ENCODE assay signal across 22 cellular contexts in genomic region chr10:69651362-69651761, GRCh38. TPM values are rescaled to one million over a fixed set of nuclear protein-coding genes. Genes with fewer than 3 reads are reported as not detected.
DNase-seq lines count a peak whose midpoint lies in the region; ATAC-seq, FAIRE-seq and TF ChIP-seq lines count a peak whose summit lies in the region.
"Had no signal": no experiment of that assay in that cellular context is flagged by ENCODE, and none has a peak within 500 bp of the region (broad histone marks: within the 10 kb centered on the region; RNA-seq: fewer than 3 reads in every experiment).

No MANE protein-coding gene starts in this region.

- H3K14ac ChIP-seq in neuronal stem cell (ENCODE audit: low read length): no peak overlapping the region

- peaks cover 2% of the 10 kb centered on the region for H3K27me3 Mint-ChIP-seq in activated CD4-positive, alpha-beta T cell treated with anti-CD3 and anti-CD28 coated beads, Interleukin-2, amount 10 ng/mL, durations not matched to agents 7 days and 5 days
- no peaks in the 10 kb centered on the region for H3K27me3 Mint-ChIP-seq in CD4-positive, alpha-beta memory T cell
- H3K27me3 Mint-ChIP-seq in chondrocyte (ENCODE audit: low read depth): no peaks in the 10 kb centered on the region

- CTCF ChIA-PET in activated CD4-positive, alpha-beta T cell treated with anti-CD3 and anti-CD28 coated beads, Interleukin-2, amount 10 ng/mL, durations not matched to agents 7 days and 5 days (lab: Charles Lee): interaction anchor here (0.9 to 1.5 kb wide), 2 partner anchors 10 to 22 kb away, joined by 3 read pairs; no protein-coding TSS in a partner anchor
- CTCF ChIA-PET in CD4-positive, alpha-beta memory T cell (lab: Charles Lee; ENCODE audit: partially characterized antibody): interaction anchor here (1.0 to 1.6 kb wide), 4 partner anchors 10 to 64 kb away, joined by 3 to 5 read pairs (median 4); no protein-coding TSS in a partner anchor

- TF ChIP-seq CTCF in chondrocyte (IDR thresholded peaks at IDR 0.05) (no peak), transverse colon (IDR thresholded peaks at IDR 0.05) (no peak)

- no CpG with 5 or more reads among the region's 9 CpGs for WGBS in neuronal stem cell (ENCODE audit: extremely low coverage in 2 of 2, insufficient read length in 2 of 2, insufficient replicate concordance in 1 of 2), 2 donors
- 67 to 76% methylated on average over 6 to 9 of the region's 9 CpGs for WGBS in transverse colon (ENCODE audit: low coverage in 1 of 2), 2 donors

- in situ Hi-C loops in transverse colon (cut with MboI; ENCODE audit: low pct_ligation_motif_present in 1 of 4, low pct_unique_long_range_greater_than_20kb in 1 of 4, low sequenced_read_pairs in 3 of 4): loop anchor here in 1 of 4 donors (10.0 kb wide), 1 partner anchor 63 kb away; no protein-coding TSS in a partner anchor

- no peak overlapping the region for H3K4me3 ChIP-seq in CD4-positive, alpha-beta memory T cell (ENCODE audit: low read length in 2 of 2)
- H3K4me3 ChIP-seq in neuronal stem cell (ENCODE audit: low read length in 2 of 2): no peak overlapping the region
- H3K4me3 ChIP-seq in transverse colon: no peak overlapping the region
- H3K4me3 ChIP-seq: GM12878 had no signal

- peak overlapping the region; percentile 13 for H3K18ac ChIP-seq in neuronal stem cell (ENCODE audit: low read length)

- no peaks in the 10 kb centered on the region for H3K9me3 Mint-ChIP-seq in activated CD4-positive, alpha-beta T cell treated with anti-CD3 and anti-CD28 coated beads, Interleukin-2, amount 10 ng/mL, durations not matched to agents 7 days and 5 days
- H3K9me3 Mint-ChIP-seq in CD4-positive, alpha-beta memory T cell: no peaks in the 10 kb centered on the region
- no peaks in the 10 kb centered on the region for H3K9me3 Mint-ChIP-seq in chondrocyte (ENCODE audit: low read depth)
- H3K9me3 Mint-ChIP-seq: H9, HFFc6 had no signal

- H3K36me3 Mint-ChIP-seq in activated CD4-positive, alpha-beta T cell treated with anti-CD3 and anti-CD28 coated beads, Interleukin-2, amount 10 ng/mL, durations not matched to agents 7 days and 5 days (ENCODE audit: low read depth): no peaks in the 10 kb centered on the region
- no peaks in the 10 kb centered on the region for H3K36me3 Mint-ChIP-seq in CD4-positive, alpha-beta memory T cell
- H3K36me3 Mint-ChIP-seq in chondrocyte (ENCODE audit: low read depth): no peaks in the 10 kb centered on the region

- H3K4me3 Mint-ChIP-seq in activated CD4-positive, alpha-beta T cell treated with anti-CD3 and anti-CD28 coated beads, Interleukin-2, amount 10 ng/mL, durations not matched to agents 7 days and 5 days: no peak overlapping the region
- peak overlapping the region in 6 of 8 donors; percentile 32 to 72 (median 58) for H3K4me3 Mint-ChIP-seq in CD4-positive, alpha-beta memory T cell
- H3K4me3 Mint-ChIP-seq in chondrocyte (ENCODE audit: unreplicated experiment): no peak overlapping the region
- H3K4me3 Mint-ChIP-seq: H9, HFFc6 had no signal

- no peak overlapping the region for H4K8ac ChIP-seq in neuronal stem cell (ENCODE audit: low read depth, low read length)

- FAIRE-seq in HTR-8/SVneo (lab: Jason Lieb, UNC): no peak
- FAIRE-seq: A204.1, GM12878 had no signal

- peaks cover 18% of the 10 kb centered on the region for H3K4me1 ChIP-seq in CD4-positive, alpha-beta memory T cell (ENCODE audit: insufficient read depth, low read length)
- H3K4me1 ChIP-seq in neuronal stem cell (ENCODE audit: control insufficient read depth in 2 of 2, insufficient read depth in 1 of 2, low read depth in 1 of 2, low read length in 2 of 2) (peaks cover 15 to 32% of the 10 kb centered on the region in 2 donors), transverse colon (no peaks in the 10 kb centered on the region)

- H3K27me3 ChIP-seq in CD4-positive, alpha-beta memory T cell (ENCODE audit: insufficient read depth, low read length): no peaks in the 10 kb centered on the region
- H3K27me3 ChIP-seq in neuronal stem cell (ENCODE audit: control insufficient read depth in 3 of 3, insufficient read depth in 3 of 3, low read depth in 1 of 3, low read length in 3 of 3) (peaks cover 0 to 15% (median 0%) of the 10 kb centered on the region in 3 experiments), transverse colon (peaks cover 6% of the 10 kb centered on the region)

- no peak for DNase-seq in activated CD4-positive, alpha-beta T cell treated with anti-CD3 and anti-CD28 coated beads, Interleukin-2, amount 10 ng/mL, durations not matched to agents 7 days and 5 days
- no peak for DNase-seq in activated CD4-positive, alpha-beta T cell treated with anti-CD3 and anti-CD28 coated beads, Interleukin-2, amount 50 U/mL, for 1 hour
- DNase-seq in CD4-positive, alpha-beta memory T cell: no peak
- DNase-seq in chondrocyte (ENCODE audit: low spot score) (peak; percentile 12), neuronal stem cell (ENCODE audit: low spot score) (no peak), HTR-8/SVneo (ENCODE audit: insufficient read length, low spot score) (no peak), transverse colon (no peak)
- DNase-seq: DMS79 treated with DMSO at 0.1 percent for 48 hours; H9; HFFc6; NCI-H1092 treated with DMSO at 0.1 percent for 48 hours; NCI-H1436 treated with DMSO at 0.1 percent for 48 hours; NCI-H2029; NCI-H226; NCI-H510A treated with DMSO at 0.1 percent for 48 hours; NCI-H774; NK-92 treated with Interleukin-12 subunit alpha and Interleukin-12 subunit beta, amount 100 ng/mL, for 24 hours; SHP77 treated with DMSO at 0.1 percent for 48 hours had no signal

- intact Hi-C loops in CD4-positive, alpha-beta memory T cell (cut with micrococcal nuclease): no loop called here
- intact Hi-C loops in transverse colon (cut with DNase I; ENCODE audit: low total_unique reads): no loop called here

- H2AK5ac ChIP-seq in neuronal stem cell (ENCODE audit: low read depth, low read length): peak overlapping the region; percentile 80

- H3K27ac Mint-ChIP-seq in activated CD4-positive, alpha-beta T cell treated with anti-CD3 and anti-CD28 coated beads, Interleukin-2, amount 10 ng/mL, durations not matched to agents 7 days and 5 days: peak overlapping the region; percentile 73
- H3K27ac Mint-ChIP-seq in CD4-positive, alpha-beta memory T cell: peak overlapping the region in 3 of 7 donors; percentile 18 to 51 (median 38)
- H3K27ac Mint-ChIP-seq in chondrocyte (ENCODE audit: unreplicated experiment): no peak overlapping the region
- H3K27ac Mint-ChIP-seq: H9, HFFc6 had no signal

- H2BK15ac ChIP-seq in neuronal stem cell (ENCODE audit: low read length): no peak overlapping the region

- no peak overlapping the region for H3K23ac ChIP-seq in neuronal stem cell (ENCODE audit: low read depth, low read length, poor library complexity)

- H3K4me2 ChIP-seq in neuronal stem cell (ENCODE audit: insufficient read depth, low read length, poor library complexity, severe bottlenecking): no peak overlapping the region

- no peak for ATAC-seq in HG02588 (IDR thresholded peaks at IDR 0.05; ENCODE audit: unreplicated experiment)
- ATAC-seq: GM12878 had no signal

- no peak overlapping the region for H3K9ac ChIP-seq in neuronal stem cell (ENCODE audit: low read depth, low read length, poor library complexity)

- H3K4me1 Mint-ChIP-seq in activated CD4-positive, alpha-beta T cell treated with anti-CD3 and anti-CD28 coated beads, Interleukin-2, amount 10 ng/mL, durations not matched to agents 7 days and 5 days: peaks cover 25% of the 10 kb centered on the region
- peaks cover 8 to 21% (median 14%) of the 10 kb centered on the region in 4 donors for H3K4me1 Mint-ChIP-seq in CD4-positive, alpha-beta memory T cell
- H3K4me1 Mint-ChIP-seq in chondrocyte (ENCODE audit: low read depth): peaks cover 16% of the 10 kb centered on the region

- H3K79me1 ChIP-seq in neuronal stem cell (ENCODE audit: low read depth, low read length): no peaks in the 10 kb centered on the region

- H4K91ac ChIP-seq in neuronal stem cell (ENCODE audit: low read depth, low read length, poor library complexity): no peak overlapping the region

- POLR2A ChIA-PET in activated CD4-positive, alpha-beta T cell treated with anti-CD3 and anti-CD28 coated beads, Interleukin-2, amount 10 ng/mL, durations not matched to agents 7 days and 5 days (lab: Charles Lee): no interaction called here
- POLR2A ChIA-PET in CD4-positive, alpha-beta memory T cell (lab: Charles Lee; ENCODE audit: partially characterized antibody): no interaction called here

- no peak for TF ChIP-seq EP300 in transverse colon (IDR thresholded peaks at IDR 0.05; ENCODE audit: low read depth)

- no peak for TF ChIP-seq POLR2A in transverse colon (IDR thresholded peaks at IDR 0.05)

- no peak overlapping the region for H2BK12ac ChIP-seq in neuronal stem cell (ENCODE audit: low read length)

- no peak overlapping the region for H3K27ac ChIP-seq in CD4-positive, alpha-beta memory T cell (ENCODE audit: low read depth, low read length)
- H3K27ac ChIP-seq in neuronal stem cell (replicated peaks; ENCODE audit: low read length) (no peak overlapping the region), transverse colon (no peak overlapping the region)
- H3K27ac ChIP-seq: RWPE1 had no signal

- H3K36me3 ChIP-seq in CD4-positive, alpha-beta memory T cell (ENCODE audit: insufficient read depth, low read length): no peaks in the 10 kb centered on the region
- H3K36me3 ChIP-seq in neuronal stem cell (replicated peaks in 1 of 2; ENCODE audit: control insufficient read depth in 2 of 2, insufficient read depth in 2 of 2, low read length in 2 of 2) (no peaks in the 10 kb centered on the region), transverse colon (no peaks in the 10 kb centered on the region)

- no peak overlapping the region for H3K4ac ChIP-seq in neuronal stem cell (ENCODE audit: low read length)

- no peak overlapping the region for H2BK5ac ChIP-seq in neuronal stem cell (ENCODE audit: low read length)

- no peak overlapping the region for H2AFZ ChIP-seq in neuronal stem cell (ENCODE audit: low read length)

- no peaks in the 10 kb centered on the region for H3K9me3 ChIP-seq in CD4-positive, alpha-beta memory T cell (ENCODE audit: control insufficient read depth in 1 of 2, low read length in 2 of 2)
- H3K9me3 ChIP-seq in neuronal stem cell (replicated peaks in 1 of 2; ENCODE audit: control insufficient read depth in 2 of 2, insufficient read depth in 1 of 2, low read depth in 1 of 2, low read length in 2 of 2): no peaks in the 10 kb centered on the region
- no peaks in the 10 kb centered on the region for H3K9me3 ChIP-seq in transverse colon

- no peak overlapping the region for H2BK120ac ChIP-seq in neuronal stem cell (ENCODE audit: low read depth, low read length)

RNA-seq across cellular contexts. Expression of gene FAM241B, which starts 21.3 kb away (rescaled TPM):
- total RNA-seq in activated CD4-positive, alpha-beta T cell treated with anti-CD3 and anti-CD28 coated beads, Interleukin-2, amount 10 ng/mL, durations not matched to agents 7 days and 5 days: 1 to 10 TPM; 3.4 to 4.2 TPM
- total RNA-seq in CD4-positive, alpha-beta memory T cell: 10 to 100 TPM in 1 of 2 experiments, 1 to 10 TPM in 1; 9.4 to 10.7 TPM
- 10 to 100 TPM; 17.3 to 24.9 TPM for polyA plus RNA-seq in CD4-positive, alpha-beta memory T cell
- total RNA-seq in chondrocyte (5.0 to 13.7 TPM (median 9.7 TPM) in 3 replicates), transverse colon (1 to 10 TPM in 1 of 4 donors, under 1 TPM in 1, not detected in 2; 0.95 to 1.4 TPM)
- 21.0 TPM for polyA plus RNA-seq in neuronal stem cell (2013, experiment 1 of 2)
- 22.3 TPM for polyA plus RNA-seq in neuronal stem cell (2013, experiment 2 of 2)

Comparison
In these comparisons a context has a peak if more than half of its experiments do, and no peak if none do; other contexts are left out.
1. H3K4me3 Mint-ChIP-seq: peak in CD4-positive, alpha-beta memory T cell (6 of 8); none in activated CD4-positive, alpha-beta T cell treated with anti-CD3 and anti-CD28 coated beads, Interleukin-2, amount 10 ng/mL, durations not matched to agents 7 days and 5 days (single experiment) and chondrocyte (single experiment).